ENCODE assay signal across 14 cellular contexts in genomic region chr11:94152678-94153065, GRCh38. TPM values are rescaled to one million over a fixed set of nuclear protein-coding genes. Genes with fewer than 3 reads are reported as not detected.
DNase-seq lines count a peak whose midpoint lies in the region; ATAC-seq and TF ChIP-seq lines count a peak whose summit lies in the region.
"Had no signal": no experiment of that assay in that cellular context is flagged by ENCODE, and none has a peak within 500 bp of the region (broad histone marks: within the 10 kb centered on the region; RNA-seq: fewer than 3 reads in every experiment).

No MANE protein-coding gene starts in this region.

- no peak for TF ChIP-seq EP300 in SK-N-SH (IDR thresholded peaks at IDR 0.05; ENCODE audit: borderline replicate concordance in 1 of 2, low read depth in 1 of 2, low read length in 1 of 2)

- H3K36me3 ChIP-seq in SK-N-SH (replicated peaks in 1 of 2; ENCODE audit: control insufficient read depth in 1 of 2, insufficient read depth in 2 of 2, low read length in 1 of 2) (peaks cover 6 to 10% of the 10 kb centered on the region in 2 experiments), Panc1 (ENCODE audit: control insufficient read depth, insufficient read depth, low read length) (no peaks in the 10 kb centered on the region), hepatocyte (replicated peaks; ENCODE audit: insufficient read depth, low read depth) (no peaks in the 10 kb centered on the region)

- 90% methylated on average over 6 of the region's 6 CpGs for WGBS in SK-N-SH (ENCODE audit: low lambda C conversion rate)
- 78% methylated on average over 6 of the region's 6 CpGs for WGBS in hepatocyte (ENCODE audit: low lambda C conversion rate, missing lambda C conversion rate)

- no peak for ATAC-seq in SK-N-SH treated with all-trans-retinoic acid at 6 μM for 48 hours
- no peak for ATAC-seq in Panc1
- no peak for ATAC-seq in GM18498 (IDR thresholded peaks at IDR 0.05; ENCODE audit: unreplicated experiment)

- POLR2A ChIA-PET in SK-N-SH (lab: Yijun Ruan, JAX): no interaction called here
- POLR2A ChIA-PET in Panc1 (lab: Charles Lee): interaction anchor here (0.5 kb wide), 1 partner anchor 16 kb away, joined by 3 read pairs; no protein-coding TSS in a partner anchor

- H2AFZ ChIP-seq in SK-N-SH (ENCODE audit: low read depth): no peak overlapping the region
- no peak overlapping the region for H2AFZ ChIP-seq in hepatocyte

- no peaks in the 10 kb centered on the region for H3K27me3 ChIP-seq in SK-N-SH (ENCODE audit: insufficient read depth)
- no peaks in the 10 kb centered on the region for H3K27me3 ChIP-seq in Panc1 (ENCODE audit: control insufficient read depth, insufficient read depth, low read length)
- H3K27me3 ChIP-seq in hepatocyte: no peaks in the 10 kb centered on the region

- H3K9me2 ChIP-seq in SK-N-SH (no peaks in the 10 kb centered on the region), hepatocyte (replicated peaks; ENCODE audit: insufficient read depth) (no peaks in the 10 kb centered on the region)

- H4K20me1 ChIP-seq in SK-N-SH (ENCODE audit: insufficient read depth) (peaks cover 67% of the 10 kb centered on the region), hepatocyte (ENCODE audit: insufficient read depth, poor library complexity, severe bottlenecking) (peaks cover 31% of the 10 kb centered on the region)

- DNase-seq in SK-N-SH (no peak), Panc1 (ENCODE audit: low read depth, low spot score) (no peak), hepatocyte (ENCODE audit: low spot score) (no peak)
- DNase-seq in effector CD8-positive, alpha-beta T cell (lab: John Stamatoyannopoulos, UW): no peak
- DNase-seq in NK-92 treated with Interleukin-12 subunit alpha and Interleukin-12 subunit beta, amount 100 ng/mL, for 24 hours (lab: John Stamatoyannopoulos, UW): no peak
- DNase-seq: naive thymus-derived CD4-positive, alpha-beta T cell; NCI-H1105 treated with DMSO at 0.1 percent for 48 hours; NCI-H526 treated with DMSO at 0.1 percent for 48 hours had no signal

- TF ChIP-seq RAD21 in SK-N-SH (IDR thresholded peaks at IDR 0.05; ENCODE audit: low read length): no peak

- H3K4me3 ChIP-seq in SK-N-SH (ENCODE audit: low read depth in 2 of 2, low read length in 1 of 2) (no peak overlapping the region), Panc1 (ENCODE audit: low read depth in 2 of 2, low read length in 2 of 2) (no peak overlapping the region), hepatocyte (no peak overlapping the region), skin epidermis (no peak overlapping the region)
- H3K4me3 ChIP-seq: SK-N-MC had no signal

- peak overlapping the region in 1 of 2 experiments; percentile 80; a peak in 3 of 4 replicates for H3K27ac ChIP-seq in SK-N-SH (ENCODE audit: low read depth in 2 of 2, low read length in 1 of 2)
- H3K27ac ChIP-seq in Panc1 (ENCODE audit: low read length): peak overlapping the region; percentile 3; the same call in 1 of the 2 replicates
- peak overlapping the region; percentile 86 for H3K27ac ChIP-seq in hepatocyte
- H3K27ac ChIP-seq in skin epidermis: peak overlapping the region in 11 of 21 experiments; percentile 2 to 67 (median 52)
- H3K27ac ChIP-seq: 22Rv1, epithelial cell of prostate, SK-N-MC had no signal

- TF ChIP-seq CTCF in SK-N-SH (IDR thresholded peaks at IDR 0.05) (no peak), Panc1 (IDR thresholded peaks at IDR 0.05) (no peak), hepatocyte (IDR thresholded peaks at IDR 0.05; ENCODE audit: poor library complexity) (no peak)

- intact Hi-C loops in Panc1 (cut with micrococcal nuclease; ENCODE audit: unreplicated experiment): no loop called here

- no TSS peak for BruUV-seq in Panc1 (replicated peaks; lab: Mats Ljungman, UMichigan)

- H3K4me2 ChIP-seq in SK-N-SH (peak overlapping the region; percentile 48; the same call in 1 of the 2 replicates), hepatocyte (peak overlapping the region; percentile 59)

- CTCF ChIA-PET in SK-N-SH (lab: Yijun Ruan, JAX): interaction anchor here (1.2 kb wide), 1 partner anchor 12 kb away, joined by 3 read pairs; no protein-coding TSS in a partner anchor
- CTCF ChIA-PET in Panc1 (lab: Charles Lee): interaction anchor here (0.5 kb wide), 1 partner anchor 137 kb away, joined by 3 read pairs; no protein-coding TSS in a partner anchor

- in situ Hi-C loops in Panc1 (cut with HindIII; ENCODE audit: low pct_unique_long_range_greater_than_20kb, low sequenced_read_pairs): no loop called here

- no peak overlapping the region for H3K9ac ChIP-seq in SK-N-SH

- peaks cover 29 to 40% of the 10 kb centered on the region in 2 experiments for H3K4me1 ChIP-seq in SK-N-SH (ENCODE audit: control insufficient read depth in 1 of 2, insufficient read depth in 2 of 2, low read depth in 1 of 2, low read length in 1 of 2)
- H3K4me1 ChIP-seq in Panc1 (ENCODE audit: control insufficient read depth, insufficient read depth, low read length): peaks cover 66% of the 10 kb centered on the region
- peaks cover 57% of the 10 kb centered on the region for H3K4me1 ChIP-seq in hepatocyte (ENCODE audit: insufficient read depth)

- H3K79me2 ChIP-seq in SK-N-SH (ENCODE audit: insufficient read depth): peaks cover 86% of the 10 kb centered on the region
- H3K79me2 ChIP-seq in hepatocyte: peaks cover 72% of the 10 kb centered on the region

- peaks cover 16% of the 10 kb centered on the region for H3F3A ChIP-seq in SK-N-SH (replicated peaks; ENCODE audit: insufficient read depth)

- H3K9me3 ChIP-seq in SK-N-SH (no peaks in the 10 kb centered on the region), Panc1 (ENCODE audit: control insufficient read depth, insufficient read depth, low read depth, low read length) (no peaks in the 10 kb centered on the region), hepatocyte (ENCODE audit: low read depth) (no peaks in the 10 kb centered on the region)

TF ChIP-seq in SK-N-SH, 30 proteins besides CTCF, POLR2A, EP300 and RAD21 (continues in another document):
- TF ChIP-seq MAX (IDR thresholded peaks at IDR 0.05; ENCODE audit: low read depth) (no peak), SIN3A (IDR thresholded peaks at IDR 0.05; ENCODE audit: borderline replicate concordance, low read depth, low read length) (no peak), TEAD4 (IDR thresholded peaks at IDR 0.05; ENCODE audit: borderline replicate concordance, insufficient read depth) (no peak), USF2 (IDR thresholded peaks at IDR 0.05; ENCODE audit: borderline replicate concordance, low read depth, low read length) (no peak), GABPA (IDR thresholded peaks at IDR 0.05; ENCODE audit: low read depth) (no peak), POLR2AphosphoS5 (IDR thresholded peaks at IDR 0.05; ENCODE audit: low read depth, low read length) (no peak)

TF ChIP-seq in SK-N-SH treated with all-trans-retinoic acid at 6 μM for 48 hours, 23 proteins besides CTCF, POLR2A, EP300 and RAD21:
- TF ChIP-seq TSHZ2 (CRISPR knock-in tag; IDR thresholded peaks at IDR 0.05) (no peak), ARNTL (CRISPR knock-in tag; IDR thresholded peaks at IDR 0.05; ENCODE audit: borderline replicate concordance, low read depth) (no peak), CREB5 (CRISPR knock-in tag; IDR thresholded peaks at IDR 0.05; ENCODE audit: low read depth) (no peak), ZNF70 (CRISPR knock-in tag; IDR thresholded peaks at IDR 0.05) (no peak)

RNA-seq across cellular contexts. Expression of gene PANX1, which starts 24.0 kb away (rescaled TPM):
- 11.1 and 16.9 TPM in 2 replicates for polyA plus RNA-seq in SK-N-SH (2012; rRNA removed)
- polyA plus RNA-seq in SK-N-SH (2012; cell fraction: cytosol; rRNA removed): 13.9 and 14.8 TPM in 2 replicates
- polyA plus RNA-seq in SK-N-SH (2012; cell fraction: nucleus; rRNA removed): 4.2 and 9.0 TPM in 2 replicates
- total RNA-seq in Panc1 (2021; ENCODE audit: unreplicated experiment): 59.3 TPM
- 29.5 TPM for polyA plus RNA-seq in Panc1 (2012; ENCODE audit: insufficient read length)
- 53.0 and 58.1 TPM in 2 replicates for total RNA-seq in hepatocyte
- polyA plus RNA-seq in hepatocyte: 25.1 and 27.2 TPM in 2 replicates
